In genomic region chr10:99676895-99677294, GRCh38 we compare ENCODE assay signal across 26 cellular contexts.
"Had no signal": no experiment of that assay in that cellular context is flagged by ENCODE, and none has a peak within 500 bp of the region (broad histone marks: within the 10 kb centered on the region; RNA-seq: fewer than 3 reads in every experiment).

No MANE protein-coding gene starts in this region.

- H3K27ac Mint-ChIP-seq: activated naive CD4-positive, alpha-beta T cell treated with anti-CD3 and anti-CD28 coated beads for 36 hours; activated naive CD8-positive, alpha-beta T cell treated with anti-CD3 and anti-CD28 coated beads for 36 hours; activated T-helper 1 cell treated with anti-CD3 and anti-CD28 coated beads, Interleukin-12 subunit alpha, Interleukin-12 subunit beta, Interleukin-2, Interleukin-4 antibody, amounts not matched to agents 30 ng/mL and 10 ng/mL and 1 ng/mL, durations not matched to agents 14 hours and 24 hours and 36 hours; dendritic cell treated with granulocyte-macrophage colony-stimulating factor and Interleukin-4, amounts not matched to agents 40 ng/mL and 50 ng/mL, for 4 days; endodermal cell; natural killer cell treated with Interleukin-12 subunit alpha and Interleukin-12 subunit beta and Interleukin-15 and Interleukin-18, amount 100 ng/mL, for 72 hours; stimulated activated naive B cell treated with anti-CD40 and anti-IgM and Interleukin-4, amounts not matched to agents 10 μg/mL and 1 μg/mL and 100 μg/mL, for 72 hours had no signal

- H3K27me3 Mint-ChIP-seq: activated naive CD8-positive, alpha-beta T cell treated with anti-CD3 and anti-CD28 coated beads for 36 hours; central memory CD8-positive, alpha-beta T cell; dendritic cell treated with granulocyte-macrophage colony-stimulating factor and Interleukin-4, amounts not matched to agents 40 ng/mL and 50 ng/mL, for 4 days; natural killer cell treated with Interleukin-12 subunit alpha and Interleukin-12 subunit beta and Interleukin-15 and Interleukin-18, amount 100 ng/mL, for 72 hours; stimulated activated naive B cell treated with anti-CD40 and anti-IgM and Interleukin-4, amounts not matched to agents 10 μg/mL and 1 μg/mL and 100 μg/mL, for 72 hours had no signal

- H3K9ac ChIP-seq: parathyroid adenoma had no signal

- ATAC-seq: esophagus mucosa; natural killer cell treated with Interleukin-12 subunit alpha and Interleukin-12 subunit beta and Interleukin-15 and Interleukin-18, amount 100 ng/mL, for 72 hours; psoas muscle; stimulated activated naive B cell treated with anti-CD40 and anti-IgM and Interleukin-4, amounts not matched to agents 10 μg/mL and 1 μg/mL and 100 μg/mL, for 72 hours had no signal

- H3K79me2 ChIP-seq: parathyroid adenoma had no signal

- H3K27ac ChIP-seq: adrenal gland, ascending aorta, left lung, lower lobe of right lung, parathyroid adenoma, psoas muscle, sigmoid colon, thyroid gland, VCaP had no signal

- DNase-seq: activated CD4-positive, alpha-beta T cell treated with anti-CD3 and anti-CD28 coated beads for 4 hours; activated CD4-positive, alpha-beta T cell treated with anti-CD3 and anti-CD28 coated beads, Interleukin-2, amount 50 U/mL, for 48 hours; activated CD8-positive, alpha-beta memory T cell treated with anti-CD3 and anti-CD28 coated beads for 24 hours; activated effector memory CD4-positive, alpha-beta T cell treated with anti-CD3 and anti-CD28 coated beads, Interleukin-2, amount 50 U/mL, for 16 hours; activated naive CD4-positive, alpha-beta T cell treated with anti-CD3 and anti-CD28 coated beads for 36 hours; activated naive CD8-positive, alpha-beta T cell treated with anti-CD3 and anti-CD28 coated beads for 36 hours; activated T-cell treated with anti-CD3 and anti-CD28 coated beads, Interleukin-2, amount 50 U/mL, for 1 hour; endodermal cell; left lung; lower lobe of right lung; mesendoderm; psoas muscle; sigmoid colon; stimulated activated CD4-positive, alpha-beta T cell treated with anti-CD3 and anti-CD28 coated beads, Interleukin-2, amount 100 ng/mL, for 24 hours; stimulated activated naive B cell treated with anti-CD40 and anti-IgM and Interleukin-4, amounts not matched to agents 10 μg/mL and 1 μg/mL and 100 μg/mL, for 72 hours; stomach; thyroid gland had no signal

- H2AFZ ChIP-seq: parathyroid adenoma had no signal

- H3K9me3 Mint-ChIP-seq: activated naive CD4-positive, alpha-beta T cell treated with anti-CD3 and anti-CD28 coated beads for 36 hours; activated naive CD8-positive, alpha-beta T cell treated with anti-CD3 and anti-CD28 coated beads for 36 hours; activated T-helper 1 cell treated with anti-CD3 and anti-CD28 coated beads, Interleukin-12 subunit alpha, Interleukin-12 subunit beta, Interleukin-2, Interleukin-4 antibody, amounts not matched to agents 30 ng/mL and 10 ng/mL and 1 ng/mL, durations not matched to agents 14 hours and 24 hours and 36 hours; central memory CD8-positive, alpha-beta T cell; endodermal cell; natural killer cell treated with Interleukin-12 subunit alpha and Interleukin-12 subunit beta and Interleukin-15 and Interleukin-18, amount 100 ng/mL, for 72 hours had no signal

- H3K4me1 Mint-ChIP-seq: central memory CD8-positive, alpha-beta T cell had no signal

- H3K9me3 ChIP-seq: adrenal gland, ascending aorta, left lung, lower lobe of right lung, psoas muscle, sigmoid colon, stomach, thyroid gland had no signal

- H3K27me3 ChIP-seq: adrenal gland, ascending aorta, left lung, sigmoid colon, stomach, thyroid gland had no signal

- H3K4me3 Mint-ChIP-seq: activated naive CD4-positive, alpha-beta T cell treated with anti-CD3 and anti-CD28 coated beads for 36 hours; activated naive CD8-positive, alpha-beta T cell treated with anti-CD3 and anti-CD28 coated beads for 36 hours; activated T-helper 1 cell treated with anti-CD3 and anti-CD28 coated beads, Interleukin-12 subunit alpha, Interleukin-12 subunit beta, Interleukin-2, Interleukin-4 antibody, amounts not matched to agents 30 ng/mL and 10 ng/mL and 1 ng/mL, durations not matched to agents 14 hours and 24 hours and 36 hours; central memory CD8-positive, alpha-beta T cell; dendritic cell treated with granulocyte-macrophage colony-stimulating factor and Interleukin-4, amounts not matched to agents 40 ng/mL and 50 ng/mL, for 4 days; endodermal cell; natural killer cell treated with Interleukin-12 subunit alpha and Interleukin-12 subunit beta and Interleukin-15 and Interleukin-18, amount 100 ng/mL, for 72 hours; stimulated activated naive B cell treated with anti-CD40 and anti-IgM and Interleukin-4, amounts not matched to agents 10 μg/mL and 1 μg/mL and 100 μg/mL, for 72 hours had no signal

- H3K4me3 ChIP-seq: adrenal gland, ascending aorta, left lung, lower lobe of right lung, psoas muscle, sigmoid colon, stomach, thyroid gland had no signal

- H3K4me1 ChIP-seq: ascending aorta, parathyroid adenoma had no signal
